16 cellular contexts compared by ENCODE assay signal in genomic region chr1:172708452-172708851, GRCh38. TPM values are rescaled to one million over a fixed set of nuclear protein-coding genes. Genes with fewer than 3 reads are reported as not detected.
DNase-seq lines count a peak whose midpoint lies in the region; ATAC-seq, FAIRE-seq and TF ChIP-seq lines count a peak whose summit lies in the region.
"Had no signal": no experiment of that assay in that cellular context is flagged by ENCODE, and none has a peak within 500 bp of the region (broad histone marks: within the 10 kb centered on the region; RNA-seq: fewer than 3 reads in every experiment).

No MANE protein-coding gene starts in this region.

- DNase-seq in activated naive CD4-positive, alpha-beta T cell treated with Interleukin-2 at 50 U/mL for 16 hours, result peak; percentile 39
- DNase-seq in activated naive CD4-positive, alpha-beta T cell (lab: John Stamatoyannopoulos, UW), result no peak
- DNase-seq in activated CD4-positive, alpha-beta T cell treated with anti-CD3 and anti-CD28 coated beads for 4 hours, result peak; percentile 68
- peak in 1 of 2 donors; percentile 68 for DNase-seq in stimulated activated effector memory CD8-positive, alpha-beta T cell treated with anti-CD3 and anti-CD28 coated beads, Interleukin-12 subunit alpha, Interleukin-12 subunit beta, amount 100 ng/mL, for 72 hours (ENCODE audit: low spot score in 2 of 2)
- no peak for DNase-seq in occipital lobe (lab: John Stamatoyannopoulos, UW)
- no peak for DNase-seq in GM12892 (ENCODE audit: insufficient read length)
- DNase-seq: DMS79; effector CD8-positive, alpha-beta T cell; foreskin fibroblast; midbrain; NCI-H2029 treated with DMSO at 0.1 percent for 48 hours; stimulated activated naive B cell treated with anti-CD40 and anti-IgM and Interleukin-4, amounts not matched to agents 10 μg/mL and 1 μg/mL and 100 μg/mL, for 72 hours had no signal

- no peaks in the 10 kb centered on the region for H3K9me3 Mint-ChIP-seq in activated naive CD8-positive, alpha-beta T cell (ENCODE audit: low read depth)
- H3K9me3 Mint-ChIP-seq in stimulated activated effector memory CD8-positive, alpha-beta T cell treated with anti-CD3 and anti-CD28 coated beads, Interleukin-12 subunit alpha, Interleukin-12 subunit beta, amount 100 ng/mL, for 72 hours, result no peaks in the 10 kb centered on the region

- H3K4me3 Mint-ChIP-seq in activated naive CD8-positive, alpha-beta T cell, result peak overlapping the region; percentile 58
- peak overlapping the region; percentile 51 for H3K4me3 Mint-ChIP-seq in stimulated activated effector memory CD8-positive, alpha-beta T cell treated with anti-CD3 and anti-CD28 coated beads, Interleukin-12 subunit alpha, Interleukin-12 subunit beta, amount 100 ng/mL, for 72 hours
- H3K4me3 Mint-ChIP-seq: stimulated activated naive B cell treated with anti-CD40 and anti-IgM and Interleukin-4, amounts not matched to agents 10 μg/mL and 1 μg/mL and 100 μg/mL, for 72 hours; WTC11 had no signal

- peak overlapping the region; percentile 87 for H3K27ac Mint-ChIP-seq in activated naive CD8-positive, alpha-beta T cell
- H3K27ac Mint-ChIP-seq in stimulated activated effector memory CD8-positive, alpha-beta T cell treated with anti-CD3 and anti-CD28 coated beads, Interleukin-12 subunit alpha, Interleukin-12 subunit beta, amount 100 ng/mL, for 72 hours, result peak overlapping the region; percentile 79
- H3K27ac Mint-ChIP-seq: progenitor cell of endocrine pancreas; stimulated activated naive B cell treated with anti-CD40 and anti-IgM and Interleukin-4, amounts not matched to agents 10 μg/mL and 1 μg/mL and 100 μg/mL, for 72 hours; WTC11 had no signal

- H3K27me3 Mint-ChIP-seq in activated naive CD8-positive, alpha-beta T cell, result no peaks in the 10 kb centered on the region

- ATAC-seq in stimulated activated effector memory CD8-positive, alpha-beta T cell treated with anti-CD3 and anti-CD28 coated beads, Interleukin-12 subunit alpha, Interleukin-12 subunit beta, amount 100 ng/mL, for 72 hours, result peak; percentile 95
- ATAC-seq in HG03025 (IDR thresholded peaks at IDR 0.05; ENCODE audit: low FRiP score, unreplicated experiment), result no peak
- ATAC-seq: stimulated activated naive B cell treated with anti-CD40 and anti-IgM and Interleukin-4, amounts not matched to agents 10 μg/mL and 1 μg/mL and 100 μg/mL, for 72 hours; WTC11 had no signal

- peaks cover 3% of the 10 kb centered on the region for H3K36me3 Mint-ChIP-seq in activated naive CD8-positive, alpha-beta T cell
- H3K36me3 Mint-ChIP-seq in stimulated activated effector memory CD8-positive, alpha-beta T cell treated with anti-CD3 and anti-CD28 coated beads, Interleukin-12 subunit alpha, Interleukin-12 subunit beta, amount 100 ng/mL, for 72 hours, result no peaks in the 10 kb centered on the region
- H3K36me3 Mint-ChIP-seq: WTC11 had no signal

- no peak for TF ChIP-seq POLR2A in GM12892 (IDR thresholded peaks at IDR 0.05; ENCODE audit: low read depth, low read length)

- no peak for FAIRE-seq in GM12892 (lab: Jason Lieb, UNC)

- peaks cover 54% of the 10 kb centered on the region for H3K4me1 Mint-ChIP-seq in activated naive CD8-positive, alpha-beta T cell (ENCODE audit: low read depth)
- H3K4me1 Mint-ChIP-seq in stimulated activated effector memory CD8-positive, alpha-beta T cell treated with anti-CD3 and anti-CD28 coated beads, Interleukin-12 subunit alpha, Interleukin-12 subunit beta, amount 100 ng/mL, for 72 hours, result peaks cover 30% of the 10 kb centered on the region
- H3K4me1 Mint-ChIP-seq: stimulated activated naive B cell treated with anti-CD40 and anti-IgM and Interleukin-4, amounts not matched to agents 10 μg/mL and 1 μg/mL and 100 μg/mL, for 72 hours had no signal

RNA-seq across cellular contexts. Expression of gene FASLG, which starts 49.5 kb away (rescaled TPM):
- not detected for total RNA-seq in occipital lobe
- not detected for polyA plus RNA-seq in GM12892 (2012; ENCODE audit: missing spikeins)
- total RNA-seq: progenitor cell of endocrine pancreas, WTC11 had no signal

Comparison
In these comparisons a context has a peak if more than half of its experiments do, and no peak if none do; other contexts are left out.
1. DNase-seq: peak in activated naive CD4-positive, alpha-beta T cell treated with Interleukin-2 at 50 U/mL for 16 hours (single experiment) and activated CD4-positive, alpha-beta T cell treated with anti-CD3 and anti-CD28 coated beads for 4 hours (2 of 2); none in activated naive CD4-positive, alpha-beta T cell (0 of 4), occipital lobe (single experiment) and GM12892 (single experiment).